In genomic region chr19:46727036-46727501, GRCh38 we compare ENCODE assay signal across 1 cellular context.
TF ChIP-seq lines count a peak whose summit lies in the region.

No MANE protein-coding gene starts in this region.

TF ChIP-seq in HepG2, 621 proteins besides CTCF, POLR2A, EP300 and RAD21:
- TF ChIP-seq ZNF891 (CRISPR knock-in tag; IDR thresholded peaks at IDR 0.05) (no peak), U2AF2 (IDR thresholded peaks at IDR 0.05; ENCODE audit: low read depth, low read length) (no peak), CAMTA2 (CRISPR knock-in tag; IDR thresholded peaks at IDR 0.05; ENCODE audit: borderline replicate concordance) (no peak), KMT2B (CRISPR knock-in tag; IDR thresholded peaks at IDR 0.05) (no peak), RFX1 (IDR thresholded peaks at IDR 0.05) (no peak), RELA (CRISPR knock-in tag; IDR thresholded peaks at IDR 0.05) (no peak), STAG1 (CRISPR knock-in tag; IDR thresholded peaks at IDR 0.05) (no peak), HIC2 (CRISPR knock-in tag; IDR thresholded peaks at IDR 0.05; ENCODE audit: low read depth) (no peak), ZNF737 (CRISPR knock-in tag; IDR thresholded peaks at IDR 0.05; ENCODE audit: borderline replicate concordance) (no peak), AGO2 (optimal IDR thresholded peaks at IDR 0.05; ENCODE audit: low read depth, low read length) (no peak), ZNF232 (CRISPR knock-in tag; IDR thresholded peaks at IDR 0.05; ENCODE audit: borderline replicate concordance) (no peak), ZNF510 (CRISPR knock-in tag; IDR thresholded peaks at IDR 0.05; ENCODE audit: low read depth) (no peak), SMC3 (IDR thresholded peaks at IDR 0.05; ENCODE audit: low read length) (no peak), SNRNP70 (IDR thresholded peaks at IDR 0.05; ENCODE audit: low read depth, low read length) (no peak), TARDBP (CRISPR knock-in tag; IDR thresholded peaks at IDR 0.05) (no peak), SOX5 (CRISPR knock-in tag; IDR thresholded peaks at IDR 0.05; ENCODE audit: borderline replicate concordance) (no peak), YEATS2 (CRISPR knock-in tag; IDR thresholded peaks at IDR 0.05; ENCODE audit: borderline replicate concordance) (no peak)
